Comparison of ENCODE assay signal across 16 cellular contexts in the genomic region with DNA sequence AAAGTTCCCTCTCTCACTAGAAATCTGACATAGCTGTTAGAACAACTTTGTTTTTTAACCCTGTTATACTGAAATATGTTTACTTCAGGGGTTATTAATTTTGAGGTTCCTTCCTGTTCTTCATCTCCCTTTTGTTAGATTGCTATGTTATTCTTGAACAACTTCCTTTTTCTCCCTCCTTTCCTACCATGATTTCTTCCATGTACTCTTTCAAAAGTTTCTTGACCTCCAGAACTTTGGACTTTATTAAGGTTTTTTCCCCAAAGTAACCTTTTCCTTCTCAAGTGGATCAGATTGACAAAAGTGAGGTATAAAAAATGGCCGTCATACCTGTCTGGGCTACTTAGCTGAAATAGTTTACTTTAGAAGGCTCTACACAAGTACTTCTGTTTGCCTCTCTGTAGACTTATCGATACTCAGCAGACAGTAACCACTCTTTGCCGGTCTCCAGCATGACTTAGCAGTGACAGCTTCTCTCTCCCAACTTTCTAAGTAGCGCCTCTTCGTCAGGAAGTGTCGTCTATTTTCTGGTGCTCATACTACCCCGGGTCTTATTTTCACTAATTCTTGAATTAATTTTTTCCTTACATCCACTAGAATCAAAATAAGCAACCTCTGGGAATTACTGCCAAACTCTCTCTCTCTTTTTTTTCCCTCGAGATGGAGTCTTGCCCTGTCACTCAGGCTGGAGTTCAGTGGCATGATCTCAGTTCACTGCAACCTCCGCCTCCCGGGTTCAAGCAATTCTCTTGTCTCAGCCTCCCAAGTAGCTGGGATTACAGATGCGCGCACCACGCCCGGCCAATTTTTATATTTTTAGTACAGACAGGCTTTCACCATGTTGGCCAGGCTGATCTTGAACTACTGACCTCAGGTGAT. TPM values are rescaled to one million over a fixed set of nuclear protein-coding genes. Genes with fewer than 3 reads are reported as not detected.
DNase-seq lines count a peak whose midpoint lies in the region; ATAC-seq and TF ChIP-seq lines count a peak whose summit lies in the region.
"Had no signal": no experiment of that assay in that cellular context is flagged by ENCODE, and none has a peak within 500 bp of the region (broad histone marks: within the 10 kb centered on the region; RNA-seq: fewer than 3 reads in every experiment).

No MANE protein-coding gene starts in this region.

- peaks cover 9 to 14% of the 10 kb centered on the region in 2 donors for H3K36me3 Mint-ChIP-seq in activated T-cell treated with anti-CD3 and anti-CD28 coated beads, Interleukin-2, amount 50 U/mL, for 72 hours (ENCODE audit: insufficient read depth in 2 of 2)
- H3K36me3 Mint-ChIP-seq in stimulated activated naive B cell treated with anti-CD40 and anti-IgM and Interleukin-4, amounts not matched to agents 10 μg/mL and 1 μg/mL and 100 μg/mL, for 72 hours: peaks cover 45 to 59% of the 10 kb centered on the region in 2 donors
- H3K36me3 Mint-ChIP-seq: CD4-positive, CD25-positive, alpha-beta regulatory T cell had no signal

- ATAC-seq in activated T-cell treated with anti-CD3 and anti-CD28 coated beads, Interleukin-2, amount 50 U/mL, for 72 hours (replicated peaks in 1 of 2): peak; percentile 18 to 26
- ATAC-seq in stimulated activated naive B cell treated with anti-CD40 and anti-IgM and Interleukin-4, amounts not matched to agents 10 μg/mL and 1 μg/mL and 100 μg/mL, for 72 hours (replicated peaks): peak in 1 of 2 donors; percentile 34
- ATAC-seq in HG03442 (IDR thresholded peaks at IDR 0.05; ENCODE audit: unreplicated experiment) (no peak), GM19463 (IDR thresholded peaks at IDR 0.05; ENCODE audit: unreplicated experiment) (no peak)
- ATAC-seq: Panc1 had no signal

- TF ChIP-seq POLR2A in erythroblast (IDR thresholded peaks at IDR 0.05; ENCODE audit: low read length): no peak

- H3K27ac Mint-ChIP-seq in activated T-cell treated with anti-CD3 and anti-CD28 coated beads, Interleukin-2, amount 50 U/mL, for 72 hours: peak overlapping the region; percentile 84
- peak overlapping the region; percentile 67 for H3K27ac Mint-ChIP-seq in stimulated activated naive B cell treated with anti-CD40 and anti-IgM and Interleukin-4, amounts not matched to agents 10 μg/mL and 1 μg/mL and 100 μg/mL, for 72 hours
- H3K27ac Mint-ChIP-seq: CD4-positive, CD25-positive, alpha-beta regulatory T cell had no signal

- H3K4me3 Mint-ChIP-seq in activated T-cell treated with anti-CD3 and anti-CD28 coated beads, Interleukin-2, amount 50 U/mL, for 72 hours: peak overlapping the region in 1 of 2 donors; percentile 14
- no peak overlapping the region for H3K4me3 Mint-ChIP-seq in stimulated activated naive B cell treated with anti-CD40 and anti-IgM and Interleukin-4, amounts not matched to agents 10 μg/mL and 1 μg/mL and 100 μg/mL, for 72 hours
- H3K4me3 Mint-ChIP-seq: CD4-positive, CD25-positive, alpha-beta regulatory T cell had no signal

- DNase-seq in activated T-cell treated with anti-CD3 and anti-CD28 coated beads, Interleukin-2, amount 50 U/mL, for 72 hours: no peak
- DNase-seq in activated T-cell treated with anti-CD3 and anti-CD28 coated beads, Interleukin-2, amount 50 U/mL, for 1 hour: no peak
- DNase-seq in OCI-M1 (lab: John Stamatoyannopoulos, UW) (peak; percentile 85), erythroblast (lab: John Stamatoyannopoulos, UW) (peak; percentile 35 to 41)
- DNase-seq in stimulated activated naive B cell treated with anti-CD40 and anti-IgM and Interleukin-4, amounts not matched to agents 10 μg/mL and 1 μg/mL and 100 μg/mL, for 72 hours: no peak
- DNase-seq: ACHN, Caco-2, DMS153, GOT3, NCI-H1092, NCI-H2081 treated with DMSO at 0.1 percent for 48 hours, NCI-H524 had no signal

- no peaks in the 10 kb centered on the region for H3K27me3 Mint-ChIP-seq in activated T-cell treated with anti-CD3 and anti-CD28 coated beads, Interleukin-2, amount 50 U/mL, for 72 hours (ENCODE audit: low read depth)
- H3K27me3 Mint-ChIP-seq in stimulated activated naive B cell treated with anti-CD40 and anti-IgM and Interleukin-4, amounts not matched to agents 10 μg/mL and 1 μg/mL and 100 μg/mL, for 72 hours: peaks cover 0 to 4% of the 10 kb centered on the region in 2 donors

- H3K9me3 Mint-ChIP-seq in activated T-cell treated with anti-CD3 and anti-CD28 coated beads, Interleukin-2, amount 50 U/mL, for 72 hours: no peaks in the 10 kb centered on the region
- H3K9me3 Mint-ChIP-seq in stimulated activated naive B cell treated with anti-CD40 and anti-IgM and Interleukin-4, amounts not matched to agents 10 μg/mL and 1 μg/mL and 100 μg/mL, for 72 hours: peaks cover 0 to 1% of the 10 kb centered on the region in 2 donors

- peaks cover 25% of the 10 kb centered on the region for H3K4me1 Mint-ChIP-seq in activated T-cell treated with anti-CD3 and anti-CD28 coated beads, Interleukin-2, amount 50 U/mL, for 72 hours (ENCODE audit: low read depth)
- H3K4me1 Mint-ChIP-seq in stimulated activated naive B cell treated with anti-CD40 and anti-IgM and Interleukin-4, amounts not matched to agents 10 μg/mL and 1 μg/mL and 100 μg/mL, for 72 hours: peaks cover 14 to 26% of the 10 kb centered on the region in 2 donors

RNA-seq across cellular contexts. Expression of gene NFIL3, which starts 19.7 kb away (rescaled TPM):
- 100 to 1,000 TPM; 208 to 246 TPM for total RNA-seq in activated T-cell treated with anti-CD3 and anti-CD28 coated beads, Interleukin-2, amount 50 U/mL, for 72 hours

RNA-seq across cellular contexts. Expression of gene AUH, which starts 42.2 kb away (rescaled TPM):
- total RNA-seq in activated T-cell treated with anti-CD3 and anti-CD28 coated beads, Interleukin-2, amount 50 U/mL, for 72 hours: 10 to 100 TPM; 71.5 to 85.8 TPM

Comparison
In these comparisons a context has a peak if more than half of its experiments do, and no peak if none do; other contexts are left out.
1. ATAC-seq: peak in activated T-cell treated with anti-CD3 and anti-CD28 coated beads, Interleukin-2, amount 50 U/mL, for 72 hours (2 of 2); none in HG03442 (single experiment) and GM19463 (single experiment).
2. DNase-seq: peak in OCI-M1 (single experiment) and erythroblast (2 of 2); none in activated T-cell treated with anti-CD3 and anti-CD28 coated beads, Interleukin-2, amount 50 U/mL, for 72 hours (0 of 2), activated T-cell treated with anti-CD3 and anti-CD28 coated beads, Interleukin-2, amount 50 U/mL, for 1 hour (single experiment) and stimulated activated naive B cell treated with anti-CD40 and anti-IgM and Interleukin-4, amounts not matched to agents 10 μg/mL and 1 μg/mL and 100 μg/mL, for 72 hours (single experiment).